16 cellular contexts compared by ENCODE assay signal in the genomic region with DNA sequence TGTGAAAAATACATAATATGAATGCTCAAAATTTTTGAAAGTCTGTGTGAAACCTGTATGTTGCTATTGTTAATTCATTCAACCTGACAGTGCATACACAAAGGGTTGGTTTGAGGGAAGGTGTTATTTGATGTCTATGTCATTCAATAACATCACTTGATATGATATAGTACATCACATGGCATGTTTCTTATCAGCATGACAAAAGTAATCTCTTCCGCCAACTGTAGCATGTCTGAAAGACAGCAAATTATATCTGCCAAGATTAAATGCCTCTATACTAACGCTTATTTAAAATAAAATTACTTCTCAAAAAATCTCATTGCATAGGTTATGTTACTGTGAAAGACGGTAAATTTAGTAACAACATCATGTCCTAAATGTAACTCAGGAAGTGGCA.
DNase-seq lines count a peak whose midpoint lies in the region; ATAC-seq and TF ChIP-seq lines count a peak whose summit lies in the region.
"Had no signal": no experiment of that assay in that cellular context is flagged by ENCODE, and none has a peak within 500 bp of the region (broad histone marks: within the 10 kb centered on the region; RNA-seq: fewer than 3 reads in every experiment).

No MANE protein-coding gene starts in this region.

- POLR2A ChIA-PET in HEK293 (lab: Yijun Ruan, JAX): no interaction called here
- POLR2A ChIA-PET in SK-N-SH (lab: Yijun Ruan, JAX): no interaction called here
- POLR2A ChIA-PET in activated CD4-positive, alpha-beta memory T cell treated with anti-CD3 and anti-CD28 coated beads, Interleukin-2, amount 10 ng/mL, durations not matched to agents 7 days and 5 days (lab: Charles Lee): no interaction called here

- H3K9me3 ChIP-seq in HEK293 (ENCODE audit: control insufficient read depth, insufficient read depth, low read depth, low read length): no peaks in the 10 kb centered on the region
- H3K9me3 ChIP-seq in SK-N-SH: no peaks in the 10 kb centered on the region
- no peaks in the 10 kb centered on the region for H3K9me3 ChIP-seq in neural cell (ENCODE audit: low read length)

- no peaks in the 10 kb centered on the region for H3K27me3 Mint-ChIP-seq in activated CD4-positive, alpha-beta memory T cell treated with anti-CD3 and anti-CD28 coated beads, Interleukin-2, amount 10 ng/mL, durations not matched to agents 7 days and 5 days

- DNase-seq in NCI-H146 treated with DMSO at 0.1 percent for 48 hours (lab: John Stamatoyannopoulos, UW; ENCODE audit: unreplicated experiment) (peak; percentile 5), SK-N-SH (peak; percentile 9)
- no peak for DNase-seq in activated CD4-positive, alpha-beta memory T cell treated with anti-CD3 and anti-CD28 coated beads, Interleukin-2, amount 10 ng/mL, durations not matched to agents 7 days and 5 days
- DNase-seq: DMS79; HCEC 1CT; NCI-H187; NCI-H2171; NK-92 treated with Interleukin-12 subunit alpha and Interleukin-12 subunit beta, amount 100 ng/mL, for 24 hours had no signal

- H2AFZ ChIP-seq in SK-N-SH (ENCODE audit: low read depth) (no peak overlapping the region), neural cell (ENCODE audit: low read depth, low read length) (no peak overlapping the region)
- H2AFZ ChIP-seq: GM23248 had no signal

- no peak overlapping the region for H3K4me3 ChIP-seq in HEK293 (ENCODE audit: low read depth, low read length)
- no peak overlapping the region for H3K4me3 ChIP-seq in SK-N-SH (ENCODE audit: low read depth in 2 of 2, low read length in 1 of 2)
- H3K4me3 ChIP-seq in neural cell (ENCODE audit: low read length): no peak overlapping the region
- H3K4me3 ChIP-seq: GM23248, K562 had no signal

- no peak overlapping the region for H3K4me3 Mint-ChIP-seq in activated CD4-positive, alpha-beta memory T cell treated with anti-CD3 and anti-CD28 coated beads, Interleukin-2, amount 10 ng/mL, durations not matched to agents 7 days and 5 days

- H3K4me1 Mint-ChIP-seq in activated CD4-positive, alpha-beta memory T cell treated with anti-CD3 and anti-CD28 coated beads, Interleukin-2, amount 10 ng/mL, durations not matched to agents 7 days and 5 days: no peaks in the 10 kb centered on the region

- CTCF ChIA-PET in HEK293 (lab: Yijun Ruan, JAX) (interaction anchor here (0.6 to 2.0 kb wide), 6 partner anchors 8 to 306 kb away, joined by 3 to 8 read pairs (median 5); no protein-coding TSS in a partner anchor), SK-N-SH (lab: Yijun Ruan, JAX) (interaction anchor here (0.6 to 1.6 kb wide), 11 partner anchors 10 to 800 kb away, joined by 3 to 6 read pairs (median 4); no protein-coding TSS in a partner anchor)
- CTCF ChIA-PET in activated CD4-positive, alpha-beta memory T cell treated with anti-CD3 and anti-CD28 coated beads, Interleukin-2, amount 10 ng/mL, durations not matched to agents 7 days and 5 days (lab: Charles Lee): no interaction called here

- H3F3A ChIP-seq in SK-N-SH (replicated peaks; ENCODE audit: insufficient read depth) (no peaks in the 10 kb centered on the region), neural cell (ENCODE audit: insufficient read depth, low read length, poor library complexity, severe bottlenecking) (no peaks in the 10 kb centered on the region)

- 61% methylated on average over 3 of the region's 3 CpGs for WGBS in SK-N-SH (ENCODE audit: low lambda C conversion rate)

- H3K36me3 Mint-ChIP-seq in activated CD4-positive, alpha-beta memory T cell treated with anti-CD3 and anti-CD28 coated beads, Interleukin-2, amount 10 ng/mL, durations not matched to agents 7 days and 5 days (ENCODE audit: low read depth): no peaks in the 10 kb centered on the region

- TF ChIP-seq RAD21 in SK-N-SH (IDR thresholded peaks at IDR 0.05; ENCODE audit: low read length) (no peak), neural cell (conservative IDR thresholded peaks at IDR 0.05) (no peak)

- no peak for ATAC-seq in GM21717 (IDR thresholded peaks at IDR 0.05; ENCODE audit: unreplicated experiment)
- no peak for ATAC-seq in GM21576 (IDR thresholded peaks at IDR 0.05; ENCODE audit: unreplicated experiment)
- ATAC-seq: K562, PC-3 had no signal

- no peaks in the 10 kb centered on the region for H3K36me3 ChIP-seq in HEK293 (ENCODE audit: control insufficient read depth in 2 of 2, insufficient read depth in 1 of 2, low read length in 2 of 2)
- H3K36me3 ChIP-seq in SK-N-SH (replicated peaks in 1 of 2; ENCODE audit: control insufficient read depth in 1 of 2, insufficient read depth in 2 of 2, low read length in 1 of 2): no peaks in the 10 kb centered on the region
- H3K36me3 ChIP-seq in neural cell (ENCODE audit: insufficient read depth, low read length): no peaks in the 10 kb centered on the region

- TF ChIP-seq CTCF in HEK293 (tag by site-specific recombination; IDR thresholded peaks at IDR 0.05) (no peak), SK-N-SH (IDR thresholded peaks at IDR 0.05) (no peak), neural cell (IDR thresholded peaks at IDR 0.05; ENCODE audit: poor library complexity, severe bottlenecking) (no peak)

- H3K4me1 ChIP-seq in HEK293 (ENCODE audit: control insufficient read depth, insufficient read depth, low read length): no peaks in the 10 kb centered on the region
- peaks cover 0 to 2% of the 10 kb centered on the region in 2 experiments; a peak in 2 of 4 replicates for H3K4me1 ChIP-seq in SK-N-SH (ENCODE audit: control insufficient read depth in 1 of 2, insufficient read depth in 2 of 2, low read depth in 1 of 2, low read length in 1 of 2)

- H4K20me1 ChIP-seq in SK-N-SH (ENCODE audit: insufficient read depth) (no peaks in the 10 kb centered on the region), neural cell (ENCODE audit: insufficient read depth) (no peaks in the 10 kb centered on the region)

- H3K27ac Mint-ChIP-seq in activated CD4-positive, alpha-beta memory T cell treated with anti-CD3 and anti-CD28 coated beads, Interleukin-2, amount 10 ng/mL, durations not matched to agents 7 days and 5 days: no peak overlapping the region

- TF ChIP-seq EP300 in SK-N-SH (IDR thresholded peaks at IDR 0.05; ENCODE audit: borderline replicate concordance in 1 of 2, low read depth in 1 of 2, low read length in 1 of 2) (peak in 1 of 2 experiments; percentile 76; a peak in 2 of 4 replicates), neural cell (conservative IDR thresholded peaks at IDR 0.05; ENCODE audit: poor library complexity, severe bottlenecking) (peak; percentile 97)

- H3K4me2 ChIP-seq in SK-N-SH (no peak overlapping the region), neural cell (ENCODE audit: low read length) (no peak overlapping the region)

- H3K9ac ChIP-seq in SK-N-SH: no peak overlapping the region
- no peak overlapping the region for H3K9ac ChIP-seq in neural cell (ENCODE audit: low read length)
- H3K9ac ChIP-seq: GM23248 had no signal

- H3K9me2 ChIP-seq in SK-N-SH (no peaks in the 10 kb centered on the region), neural cell (ENCODE audit: insufficient read depth, low read length) (no peaks in the 10 kb centered on the region)

- H3K27me3 ChIP-seq in SK-N-SH (ENCODE audit: insufficient read depth) (no peaks in the 10 kb centered on the region), neural cell (ENCODE audit: insufficient read depth, low read depth, low read length) (no peaks in the 10 kb centered on the region)

- H3K79me2 ChIP-seq in SK-N-SH (ENCODE audit: insufficient read depth) (no peaks in the 10 kb centered on the region), neural cell (replicated peaks; ENCODE audit: insufficient read depth, low read length) (no peaks in the 10 kb centered on the region)

- no peaks in the 10 kb centered on the region for H3K9me3 Mint-ChIP-seq in activated CD4-positive, alpha-beta memory T cell treated with anti-CD3 and anti-CD28 coated beads, Interleukin-2, amount 10 ng/mL, durations not matched to agents 7 days and 5 days

- H3K27ac ChIP-seq in HEK293 (ENCODE audit: extremely low read depth, low read depth, low read length) (no peak overlapping the region), SK-N-SH (ENCODE audit: low read depth in 2 of 2, low read length in 1 of 2) (no peak overlapping the region), neural cell (ENCODE audit: low read length) (no peak overlapping the region)
- H3K27ac ChIP-seq: C4-2B, GM23248 had no signal

TF ChIP-seq in HEK293, 187 proteins besides CTCF, POLR2A, EP300 and RAD21:
- TF ChIP-seq TRIM28 (IDR thresholded peaks at IDR 0.05; ENCODE audit: borderline replicate concordance, low read length): 0 out of 2 replicates have a peak, but pooled peaks have one; percentile 20
- no peak for TF ChIP-seq ZNF654 (tag by site-specific recombination; IDR thresholded peaks at IDR 0.05; ENCODE audit: low read depth)

TF ChIP-seq in SK-N-SH, 30 proteins besides CTCF, POLR2A, EP300 and RAD21 (continues in another document):
- TF ChIP-seq GATA2 (CRISPR knock-in tag; IDR thresholded peaks at IDR 0.05): peak; percentile 68
- TF ChIP-seq RXRA (IDR thresholded peaks at IDR 0.05; ENCODE audit: borderline replicate concordance, low read depth): no peak
- TF ChIP-seq RCOR1 (IDR thresholded peaks at IDR 0.05; ENCODE audit: low read length): peak; percentile 65
- TF ChIP-seq TCF12 (IDR thresholded peaks at IDR 0.05): 0 out of 2 replicates have a peak, but pooled peaks have one; percentile 9

TF ChIP-seq in neural cell, 6 proteins besides CTCF, POLR2A, EP300 and RAD21:
- TF ChIP-seq POLR2AphosphoS5 (IDR thresholded peaks at IDR 0.05) (peak; percentile 97), TAF1 (IDR thresholded peaks at IDR 0.05; ENCODE audit: low read depth) (no peak)
- TF ChIP-seq, protein P1, sequence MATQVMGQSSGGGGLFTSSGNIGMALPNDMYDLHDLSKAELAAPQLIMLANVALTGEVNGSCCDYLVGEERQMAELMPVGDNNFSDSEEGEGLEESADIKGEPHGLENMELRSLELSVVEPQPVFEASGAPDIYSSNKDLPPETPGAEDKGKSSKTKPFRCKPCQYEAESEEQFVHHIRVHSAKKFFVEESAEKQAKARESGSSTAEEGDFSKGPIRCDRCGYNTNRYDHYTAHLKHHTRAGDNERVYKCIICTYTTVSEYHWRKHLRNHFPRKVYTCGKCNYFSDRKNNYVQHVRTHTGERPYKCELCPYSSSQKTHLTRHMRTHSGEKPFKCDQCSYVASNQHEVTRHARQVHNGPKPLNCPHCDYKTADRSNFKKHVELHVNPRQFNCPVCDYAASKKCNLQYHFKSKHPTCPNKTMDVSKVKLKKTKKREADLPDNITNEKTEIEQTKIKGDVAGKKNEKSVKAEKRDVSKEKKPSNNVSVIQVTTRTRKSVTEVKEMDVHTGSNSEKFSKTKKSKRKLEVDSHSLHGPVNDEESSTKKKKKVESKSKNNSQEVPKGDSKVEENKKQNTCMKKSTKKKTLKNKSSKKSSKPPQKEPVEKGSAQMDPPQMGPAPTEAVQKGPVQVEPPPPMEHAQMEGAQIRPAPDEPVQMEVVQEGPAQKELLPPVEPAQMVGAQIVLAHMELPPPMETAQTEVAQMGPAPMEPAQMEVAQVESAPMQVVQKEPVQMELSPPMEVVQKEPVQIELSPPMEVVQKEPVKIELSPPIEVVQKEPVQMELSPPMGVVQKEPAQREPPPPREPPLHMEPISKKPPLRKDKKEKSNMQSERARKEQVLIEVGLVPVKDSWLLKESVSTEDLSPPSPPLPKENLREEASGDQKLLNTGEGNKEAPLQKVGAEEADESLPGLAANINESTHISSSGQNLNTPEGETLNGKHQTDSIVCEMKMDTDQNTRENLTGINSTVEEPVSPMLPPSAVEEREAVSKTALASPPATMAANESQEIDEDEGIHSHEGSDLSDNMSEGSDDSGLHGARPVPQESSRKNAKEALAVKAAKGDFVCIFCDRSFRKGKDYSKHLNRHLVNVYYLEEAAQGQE (IDR thresholded peaks at IDR 0.05; ENCODE audit: borderline replicate concordance): peak; percentile 23
TF ChIP-seq in neural cell: peak in this region for 2.
